In the genomic region with DNA sequence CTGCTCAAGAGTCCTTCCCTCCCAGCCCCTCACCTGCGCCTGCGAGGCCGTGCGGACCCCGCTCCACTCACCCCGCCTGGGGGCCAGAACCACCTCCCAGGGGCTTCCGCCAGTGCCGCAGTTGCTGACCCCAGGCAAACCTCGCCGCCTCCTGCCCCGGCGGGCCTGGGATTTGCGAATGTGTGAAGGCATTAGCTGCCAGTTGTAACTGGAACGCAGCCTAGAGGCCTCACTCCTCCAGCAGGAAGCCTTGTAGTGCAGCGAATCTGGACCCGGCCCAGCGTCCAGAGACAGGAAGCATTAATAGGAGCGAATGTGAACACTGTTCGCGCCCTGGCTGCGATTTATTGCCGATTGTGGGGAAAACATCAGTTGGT, we compare ENCODE assay signal across 9 cellular contexts.
DNase-seq lines count a peak whose midpoint lies in the region; ATAC-seq and TF ChIP-seq lines count a peak whose summit lies in the region.
"Had no signal": no experiment of that assay in that cellular context is flagged by ENCODE, and none has a peak within 500 bp of the region (broad histone marks: within the 10 kb centered on the region; RNA-seq: fewer than 3 reads in every experiment).

No MANE protein-coding gene starts in this region.

- peaks cover 6% of the 10 kb centered on the region for H3K36me3 Mint-ChIP-seq in MCF 10A (ENCODE audit: insufficient read depth, unreplicated experiment)
- H3K36me3 Mint-ChIP-seq in nephron progenitor cell (ENCODE audit: low read depth), result no peaks in the 10 kb centered on the region

- H3K79me2 ChIP-seq in mammary epithelial cell (ENCODE audit: insufficient read depth, low read length), result no peaks in the 10 kb centered on the region

- H3K9me3 Mint-ChIP-seq in MCF 10A (ENCODE audit: unreplicated experiment), result peaks cover 20% of the 10 kb centered on the region
- H3K9me3 Mint-ChIP-seq in nephron progenitor cell, result no peaks in the 10 kb centered on the region

- ATAC-seq in HG03159 (IDR thresholded peaks at IDR 0.05; ENCODE audit: unreplicated experiment) (no peak), GM19328 (IDR thresholded peaks at IDR 0.05; ENCODE audit: unreplicated experiment) (no peak)

- intact Hi-C loops in MCF 10A (cut with micrococcal nuclease) (no loop called here), mammary epithelial cell (cut with micrococcal nuclease) (no loop called here)

- H3K27ac Mint-ChIP-seq in MCF 10A (ENCODE audit: low read depth, unreplicated experiment) (no peak overlapping the region), nephron progenitor cell (no peak overlapping the region)
- H3K27ac Mint-ChIP-seq: B cell had no signal

- H3K4me1 Mint-ChIP-seq in MCF 10A (ENCODE audit: insufficient read depth, unreplicated experiment) (no peaks in the 10 kb centered on the region), nephron progenitor cell (peaks cover 90% of the 10 kb centered on the region)

- no peak overlapping the region for H3K4me3 ChIP-seq in mammary epithelial cell (replicated peaks in 1 of 3; ENCODE audit: insufficient read depth in 1 of 3, low read depth in 2 of 3, low read length in 3 of 3)

- BruUV-seq in MCF 10A (replicated peaks; lab: Mats Ljungman, UMichigan), result no TSS peak
- no TSS peak for BruUV-seq in mammary epithelial cell (replicated peaks; lab: Mats Ljungman, UMichigan)

- no peak overlapping the region for H3K27ac ChIP-seq in mammary epithelial cell (ENCODE audit: insufficient read depth, low read depth, low read length)

- peaks cover 26% of the 10 kb centered on the region for H3K27me3 Mint-ChIP-seq in MCF 10A (ENCODE audit: insufficient read depth, unreplicated experiment)
- peaks cover 27% of the 10 kb centered on the region for H3K27me3 Mint-ChIP-seq in nephron progenitor cell (ENCODE audit: low read depth, poor library complexity)

- no peaks in the 10 kb centered on the region for H4K20me1 ChIP-seq in mammary epithelial cell (ENCODE audit: insufficient read depth, low read length)

- no peaks in the 10 kb centered on the region for H3K36me3 ChIP-seq in mammary epithelial cell (ENCODE audit: insufficient read depth, low read length)

- 25% methylated on average over 3 of the region's 22 CpGs for WGBS in mammary epithelial cell (ENCODE audit: low coverage, missing lambda C conversion rate)

- peaks cover 3% of the 10 kb centered on the region for H3K4me1 ChIP-seq in mammary epithelial cell (ENCODE audit: insufficient read depth, low read length)

- no peak overlapping the region for H3K4me2 ChIP-seq in mammary epithelial cell (ENCODE audit: insufficient read depth, low read depth, low read length)

- CTCF ChIA-PET in MCF 10A (lab: Yijun Ruan, JAX), result no interaction called here
- CTCF ChIA-PET in mammary epithelial cell (lab: Charles Lee; ENCODE audit: low non-redundant PET), result no interaction called here

- no peak overlapping the region for H2AFZ ChIP-seq in mammary epithelial cell (ENCODE audit: low read depth, low read length)

- POLR2A ChIA-PET in MCF 10A (lab: Yijun Ruan, JAX), result no interaction called here

- dilution Hi-C loops in mammary epithelial cell (cut with HindIII; ENCODE audit: low sequenced_read_pairs), result no loop called here

- H3K4me3 Mint-ChIP-seq in MCF 10A (ENCODE audit: unreplicated experiment) (no peak overlapping the region), nephron progenitor cell (peak overlapping the region; percentile 65)
- H3K4me3 Mint-ChIP-seq: B cell had no signal

- H3K27me3 ChIP-seq in mammary epithelial cell (ENCODE audit: insufficient read depth, low read length), result no peaks in the 10 kb centered on the region

- H3K9ac ChIP-seq in mammary epithelial cell (ENCODE audit: insufficient read depth, low read length), result no peak overlapping the region

- TF ChIP-seq CTCF in MCF 10A (IDR thresholded peaks at IDR 0.05; ENCODE audit: unreplicated experiment) (no peak), mammary epithelial cell (conservative IDR thresholded peaks at IDR 0.05 in 1 of 2, IDR thresholded peaks at IDR 0.05 in 1 of 2; ENCODE audit: extremely low read depth in 1 of 2, insufficient read depth in 1 of 2, low read depth in 1 of 2, low read length in 2 of 2) (no peak), nephron progenitor cell (IDR thresholded peaks at IDR 0.05) (no peak)

- peaks cover 54% of the 10 kb centered on the region for H3K9me3 ChIP-seq in mammary epithelial cell (replicated peaks; ENCODE audit: insufficient read depth, low read length)

- DNase-seq in MCF 10A (ENCODE audit: unreplicated experiment) (peak; percentile 19), mammary epithelial cell (no peak), foreskin melanocyte (peak; percentile 28), nephron progenitor cell (peak; percentile 58), cerebellar nuclear complex (lab: John Stamatoyannopoulos, UW) (no peak), NCI-H510A (lab: John Stamatoyannopoulos, UW) (no peak)

- in situ Hi-C loops in mammary epithelial cell (cut with MboI; ENCODE audit: low sequenced_read_pairs in 2 of 2), result no loop called here

Comparison
In these comparisons a context has a peak if more than half of its experiments do, and no peak if none do; other contexts are left out.
1. DNase-seq: peak in MCF 10A (single experiment), foreskin melanocyte (single experiment) and nephron progenitor cell (single experiment); none in mammary epithelial cell (single experiment), cerebellar nuclear complex (0 of 2) and NCI-H510A (single experiment).